In genomic region chr16:3549906-3550305, GRCh38 we compare ENCODE assay signal across 29 cellular contexts. TPM values are rescaled to one million over a fixed set of nuclear protein-coding genes. Genes with fewer than 3 reads are reported as not detected.
"Had no signal": no experiment of that assay in that cellular context is flagged by ENCODE, and none has a peak within 500 bp of the region (broad histone marks: within the 10 kb centered on the region; RNA-seq: fewer than 3 reads in every experiment).

No MANE protein-coding gene starts in this region.

- H3K4me2 ChIP-seq: neural progenitor cell had no signal

- H3K9me3 Mint-ChIP-seq: endodermal cell; naive thymus-derived CD8-positive, alpha-beta T cell; neural progenitor cell had no signal

- H3K4me3 Mint-ChIP-seq: endodermal cell; naive thymus-derived CD8-positive, alpha-beta T cell; neural progenitor cell; stimulated activated naive CD8-positive, alpha-beta T cell treated with anti-CD3 and anti-CD28 coated beads, Interleukin-15, amount 100 ng/mL, for 72 hours had no signal

- H3K27me3 Mint-ChIP-seq: naive thymus-derived CD8-positive, alpha-beta T cell; progenitor cell of endocrine pancreas; stimulated activated naive CD8-positive, alpha-beta T cell treated with anti-CD3 and anti-CD28 coated beads, Interleukin-15, amount 100 ng/mL, for 72 hours had no signal

- H3K27me3 ChIP-seq: heart right ventricle, neural progenitor cell, pancreas, testis, transverse colon had no signal

- H3K36me3 Mint-ChIP-seq: neural progenitor cell had no signal

- ATAC-seq: heart right ventricle; mucosa of descending colon; naive thymus-derived CD8-positive, alpha-beta T cell; pancreas; right cardiac atrium; stimulated activated naive CD8-positive, alpha-beta T cell treated with anti-CD3 and anti-CD28 coated beads, Interleukin-15, amount 100 ng/mL, for 72 hours had no signal

- H3K4me3 ChIP-seq: coronary artery, heart right ventricle, mucosa of descending colon, neural progenitor cell, pancreas, testis, transverse colon had no signal

- H2AFZ ChIP-seq: neural progenitor cell had no signal

- H3K36me3 ChIP-seq: neural progenitor cell, pancreas, transverse colon had no signal

- FAIRE-seq: endothelial cell of umbilical vein, frontal cortex, islet of Langerhans, pancreas, small intestine had no signal

- H3K4me1 ChIP-seq: pancreas, testis, transverse colon had no signal

- H3K9ac ChIP-seq: neural progenitor cell had no signal

- DNase-seq: effector CD4-positive, alpha-beta T cell; endodermal cell; heart right ventricle; hypothalamus; kidney glomerular epithelial cell; mucosa of descending colon; naive thymus-derived CD8-positive, alpha-beta T cell; occipital lobe; right cardiac atrium; small intestine; stimulated activated CD4-positive, alpha-beta T cell treated with anti-CD3 and anti-CD28 coated beads, Interleukin-2, amount 100 ng/mL, for 48 hours; stimulated activated naive CD8-positive, alpha-beta T cell treated with anti-CD3 and anti-CD28 coated beads, Interleukin-15, amount 100 ng/mL, for 72 hours; testis; transverse colon had no signal

- H3K27ac ChIP-seq: coronary artery, heart right ventricle, neural progenitor cell, pancreas, testis, transverse colon had no signal

- H3K27ac Mint-ChIP-seq: endodermal cell, neural progenitor cell, progenitor cell of endocrine pancreas had no signal

- H3K9me3 ChIP-seq: heart right ventricle, mucosa of descending colon, pancreas, testis, transverse colon had no signal

RNA-seq across cellular contexts. Expression of gene NLRC3, which starts 27.3 kb away (rescaled TPM):
- polyA plus RNA-seq: fibroblast of lung had no signal

RNA-seq across cellular contexts. Expression of gene C16orf90, which starts 54.6 kb away (rescaled TPM):
- total RNA-seq: cerebellum; dermis microvascular lymphatic vessel endothelial cell; endodermal cell; endothelial cell of umbilical vein; fibroblast of lung; frontal cortex; heart right ventricle; liver; lung microvascular endothelial cell; mucosa of descending colon; naive thymus-derived CD8-positive, alpha-beta T cell; occipital lobe; pancreas; progenitor cell of endocrine pancreas; right cardiac atrium; subcutaneous adipose tissue; transverse colon; ureter had no signal
- polyA plus RNA-seq: endothelial cell of umbilical vein, esophagus, fibroblast of lung, heart right ventricle, liver, pancreas, right cardiac atrium, small intestine had no signal
